In genomic region chr21:26096494-26096893, GRCh38 we compare ENCODE assay signal across 19 cellular contexts.
A peak's percentile ranks its signal among the peaks of the same experiment; 100 is the strongest.
DNase-seq lines count a peak whose midpoint lies in the region; ATAC-seq, FAIRE-seq and TF ChIP-seq lines count a peak whose summit lies in the region.
"Had no signal": no experiment of that assay in that cellular context is flagged by ENCODE, and none has a peak within 500 bp of the region (broad histone marks: within the 10 kb centered on the region; RNA-seq: fewer than 3 reads in every experiment).

No MANE protein-coding gene starts in this region.

- intact Hi-C loops in HepG2 (cut with micrococcal nuclease; ENCODE audit: unreplicated experiment): no loop called here
- intact Hi-C loops in Calu3 (cut with micrococcal nuclease; ENCODE audit: unreplicated experiment): no loop called here

- H3K4me3 Mint-ChIP-seq in H9 (no peak overlapping the region), brain (no peak overlapping the region), Calu3 (ENCODE audit: low read depth, unreplicated experiment) (no peak overlapping the region)
- H3K4me3 Mint-ChIP-seq: CD4-positive, CD25-positive, alpha-beta regulatory T cell had no signal

- H3K4me3 ChIP-seq in hepatocyte (no peak overlapping the region), trophoblast cell (ENCODE audit: low read depth, low read length) (no peak overlapping the region), HepG2 (replicated peaks in 1 of 3; ENCODE audit: insufficient read depth in 1 of 3, low read depth in 2 of 3, low read length in 3 of 3) (no peak overlapping the region)
- H3K4me3 ChIP-seq: BLaER1 treated with 17β-estradiol and CSF1 and Interleukin-3, amounts not matched to agents 10 nM and 100 nM; GM23248 had no signal

- H4K20me1 ChIP-seq in H9 (ENCODE audit: control insufficient read depth, insufficient read depth, insufficient read length) (no peaks in the 10 kb centered on the region), hepatocyte (ENCODE audit: insufficient read depth, poor library complexity, severe bottlenecking) (peaks cover 8% of the 10 kb centered on the region), HepG2 (ENCODE audit: insufficient read depth, low read length) (0 out of 2 replicates have a peak, but pooled peaks cover 5% of the 10 kb centered on the region)

- no TSS peak for BruUV-seq in HepG2 (replicated peaks; lab: Mats Ljungman, UMichigan)
- no TSS peak for BruUV-seq in Calu3 (replicated peaks; lab: Mats Ljungman, UMichigan)

- H3K36me3 Mint-ChIP-seq in H9 (ENCODE audit: insufficient read depth in 1 of 3, low read depth in 3 of 3): peaks cover 0 to 4% (median 4%) of the 10 kb centered on the region in 3 experiments; a peak in 3 of 7 replicates
- H3K36me3 Mint-ChIP-seq in brain: peaks cover 40% of the 10 kb centered on the region
- H3K36me3 Mint-ChIP-seq in Calu3 (ENCODE audit: insufficient read depth, unreplicated experiment): peaks cover 4% of the 10 kb centered on the region
- H3K36me3 Mint-ChIP-seq: CD4-positive, CD25-positive, alpha-beta regulatory T cell had no signal

- H3K18ac ChIP-seq in H9 (ENCODE audit: insufficient read length, low read depth, low read length) (no peak overlapping the region), trophoblast cell (ENCODE audit: low read length) (no peak overlapping the region)

- no peak overlapping the region for H4K12ac ChIP-seq in trophoblast cell (ENCODE audit: low read depth, low read length)

- DNase-seq in H9 (no peak), hepatocyte (ENCODE audit: low spot score) (no peak), trophoblast cell (no peak), HepG2 (ENCODE audit: low spot score) (no peak), Calu3 (no peak)
- DNase-seq: 8988T; ACHN; CD4-positive, CD25-positive, alpha-beta regulatory T cell; DMS79 treated with DMSO at 0.1 percent for 48 hours; EL; GM23248; H7; IMR-90 had no signal

- no peak for FAIRE-seq in HepG2 (lab: Jason Lieb, UNC)
- FAIRE-seq: G401.6, GM12891 had no signal

- H3K9me3 Mint-ChIP-seq in H9 (no peaks in the 10 kb centered on the region), brain (no peaks in the 10 kb centered on the region), Calu3 (ENCODE audit: low read depth, unreplicated experiment) (no peaks in the 10 kb centered on the region)
- H3K9me3 Mint-ChIP-seq: CD4-positive, CD25-positive, alpha-beta regulatory T cell had no signal

- no peak overlapping the region for H4K91ac ChIP-seq in H9 (ENCODE audit: insufficient read length, low read depth, low read length)
- H4K91ac ChIP-seq in trophoblast cell (ENCODE audit: low read depth, low read length): no peak overlapping the region

- H2BK20ac ChIP-seq in H9 (ENCODE audit: low read depth, low read length, poor library complexity, severe bottlenecking): no peak overlapping the region

- H3K4ac ChIP-seq in H9 (ENCODE audit: low read depth, low read length) (no peak overlapping the region), trophoblast cell (ENCODE audit: low read depth, low read length) (no peak overlapping the region)

- H2BK5ac ChIP-seq in H9 (ENCODE audit: insufficient read length, low read length) (no peak overlapping the region), trophoblast cell (ENCODE audit: low read depth, low read length, poor library complexity) (no peak overlapping the region)

- no peaks in the 10 kb centered on the region for H3K27me3 Mint-ChIP-seq in H9 (ENCODE audit: low read depth)
- H3K27me3 Mint-ChIP-seq in brain: no peaks in the 10 kb centered on the region
- H3K27me3 Mint-ChIP-seq in Calu3 (ENCODE audit: unreplicated experiment): no peaks in the 10 kb centered on the region
- H3K27me3 Mint-ChIP-seq: CD4-positive, CD25-positive, alpha-beta regulatory T cell had no signal

- H2BK15ac ChIP-seq in H9 (ENCODE audit: low read depth, low read length): no peak overlapping the region

- no peak overlapping the region for H3K56ac ChIP-seq in H9 (ENCODE audit: insufficient read length, low read depth, low read length)

- H3K9me3 ChIP-seq in H9 (ENCODE audit: control insufficient read depth, low read depth, low read length) (no peaks in the 10 kb centered on the region), hepatocyte (ENCODE audit: low read depth) (no peaks in the 10 kb centered on the region), trophoblast cell (ENCODE audit: insufficient read depth, low read depth, low read length) (no peaks in the 10 kb centered on the region), HepG2 (ENCODE audit: low read length) (no peaks in the 10 kb centered on the region)

- H3K9ac ChIP-seq in H9 (ENCODE audit: extremely low read depth, insufficient read length, low read length) (no peak overlapping the region), trophoblast cell (ENCODE audit: low read length) (no peak overlapping the region), HepG2 (ENCODE audit: insufficient read depth, low read depth, low read length) (no peak overlapping the region)
- H3K9ac ChIP-seq: BLaER1 treated with 17β-estradiol and CSF1 and Interleukin-3, amounts not matched to agents 10 nM and 100 nM; GM23248 had no signal

- in situ Hi-C loops in HepG2 (cut with HindIII; ENCODE audit: extremely low pct_ligation_motif_present, low pct_unique_long_range_greater_than_20kb): no loop called here

- POLR2A ChIA-PET in HepG2 (lab: Yijun Ruan, JAX): no interaction called here

- WGBS in H9 (ENCODE audit: extremely low coverage, insufficient read length, low lambda C conversion rate): no CpG with 5 or more reads among the region's 10 CpGs
- WGBS in hepatocyte (ENCODE audit: low lambda C conversion rate, missing lambda C conversion rate): 88% methylated on average over 10 of the region's 10 CpGs
- whole genome bisulfite sequencing in trophoblast cell (ENCODE audit: extremely low coverage, insufficient coverage, insufficient read length): no CpG with 5 or more reads among the region's 10 CpGs
- 55% methylated on average over 10 of the region's 10 CpGs for WGBS in HepG2 (ENCODE audit: low lambda C conversion rate)

- H3K36me3 ChIP-seq in hepatocyte (replicated peaks; ENCODE audit: insufficient read depth, low read depth) (no peaks in the 10 kb centered on the region), trophoblast cell (ENCODE audit: control insufficient read depth in 1 of 2, insufficient read depth in 2 of 2, low read length in 2 of 2) (no peaks in the 10 kb centered on the region), HepG2 (replicated peaks in 1 of 2; ENCODE audit: control insufficient read depth in 1 of 2, insufficient read depth in 2 of 2, low read length in 2 of 2) (no peaks in the 10 kb centered on the region)

- peaks cover 10% of the 10 kb centered on the region for H3K79me1 ChIP-seq in H9 (ENCODE audit: insufficient read depth, low read depth, low read length, poor library complexity, severe bottlenecking)
- H3K79me1 ChIP-seq in trophoblast cell (ENCODE audit: low read length): peaks cover 5% of the 10 kb centered on the region

- H2AK5ac ChIP-seq in H9 (ENCODE audit: insufficient read length, low read length) (no peak overlapping the region), trophoblast cell (ENCODE audit: low read length) (no peak overlapping the region)

- H3K9me2 ChIP-seq in hepatocyte (replicated peaks; ENCODE audit: insufficient read depth): no peaks in the 10 kb centered on the region

- TF ChIP-seq EP300 in HepG2 (IDR thresholded peaks at IDR 0.05; ENCODE audit: low read depth in 2 of 2, low read length in 2 of 2) (no peak), HepG2 (CRISPR knock-in tag; IDR thresholded peaks at IDR 0.05; ENCODE audit: borderline replicate concordance) (no peak)

- H2BK12ac ChIP-seq in H9 (ENCODE audit: insufficient read length, low read depth, low read length) (no peak overlapping the region), trophoblast cell (ENCODE audit: low read length) (no peak overlapping the region)

- no peak overlapping the region for H3K14ac ChIP-seq in H9 (ENCODE audit: insufficient read depth, low read length)
- H3K14ac ChIP-seq in trophoblast cell (ENCODE audit: low read length): no peak overlapping the region

- H3K4me1 ChIP-seq in H9 (ENCODE audit: insufficient read depth, low read length) (peaks cover 9% of the 10 kb centered on the region), hepatocyte (ENCODE audit: insufficient read depth) (peaks cover 4% of the 10 kb centered on the region), trophoblast cell (ENCODE audit: control insufficient read depth in 1 of 2, insufficient read depth in 2 of 2, low read length in 2 of 2) (peaks cover 10 to 11% of the 10 kb centered on the region in 2 experiments), HepG2 (ENCODE audit: insufficient read depth, low read length) (no peaks in the 10 kb centered on the region)

- CTCF ChIA-PET in HepG2 (lab: Yijun Ruan, JAX; ENCODE audit: low intra/inter-chr PET ratio, low total read pairs): no interaction called here
- CTCF ChIA-PET in Calu3 (lab: Charles Lee): no interaction called here

- H3K27me3 ChIP-seq in H9 (ENCODE audit: insufficient read depth, low read length): no peaks in the 10 kb centered on the region
- no peaks in the 10 kb centered on the region for H3K27me3 ChIP-seq in hepatocyte
- H3K27me3 ChIP-seq in trophoblast cell (ENCODE audit: insufficient read depth, low read length): no peaks in the 10 kb centered on the region
- no peaks in the 10 kb centered on the region for H3K27me3 ChIP-seq in HepG2 (ENCODE audit: control insufficient read depth in 1 of 2, insufficient read depth in 2 of 2, low read length in 2 of 2)
- H3K27me3 ChIP-seq: BLaER1 treated with 17β-estradiol and CSF1 and Interleukin-3, amounts not matched to agents 10 nM and 100 nM had no signal

- H3K27ac Mint-ChIP-seq in H9 (peak overlapping the region; percentile 52 to 95 (median 64); a peak in 6 of 7 replicates), brain (peak overlapping the region in 4 of 5 experiments; percentile 81 to 89 (median 86)), Calu3 (ENCODE audit: unreplicated experiment) (no peak overlapping the region)
- H3K27ac Mint-ChIP-seq: CD4-positive, CD25-positive, alpha-beta regulatory T cell had no signal

- no peak for ATAC-seq in HepG2
- no peak for ATAC-seq in HG02610 (IDR thresholded peaks at IDR 0.05; ENCODE audit: unreplicated experiment)
- ATAC-seq in HG03442 (IDR thresholded peaks at IDR 0.05; ENCODE audit: unreplicated experiment): no peak

- no peak overlapping the region for H3K23ac ChIP-seq in H9 (ENCODE audit: insufficient read length, low read depth, low read length)
- no peak overlapping the region for H3K23ac ChIP-seq in trophoblast cell (ENCODE audit: low read length)

- no peak overlapping the region for H2AFZ ChIP-seq in H9 (ENCODE audit: low read length)
- no peak overlapping the region for H2AFZ ChIP-seq in hepatocyte
- H2AFZ ChIP-seq in trophoblast cell (ENCODE audit: insufficient read depth, low read length, poor library complexity): no peak overlapping the region
- H2AFZ ChIP-seq in HepG2 (ENCODE audit: low read length): no peak overlapping the region
- H2AFZ ChIP-seq: GM23248 had no signal

- H3K4me1 Mint-ChIP-seq in H9: peaks cover 43 to 48% of the 10 kb centered on the region in 2 experiments
- H3K4me1 Mint-ChIP-seq in brain: peaks cover 85% of the 10 kb centered on the region
- H3K4me1 Mint-ChIP-seq in Calu3 (ENCODE audit: low read depth, unreplicated experiment): peaks cover 2% of the 10 kb centered on the region

- H3K27ac ChIP-seq in H9 (ENCODE audit: insufficient read length, low read depth, low read length): no peak overlapping the region
- H3K27ac ChIP-seq in hepatocyte: peak overlapping the region; percentile 29
- H3K27ac ChIP-seq in trophoblast cell (ENCODE audit: low read depth, low read length): peak overlapping the region; percentile 13
- no peak overlapping the region for H3K27ac ChIP-seq in HepG2 (ENCODE audit: extremely low read length, insufficient read depth, low read length)
- H3K27ac ChIP-seq: BLaER1 treated with 17β-estradiol and CSF1 and Interleukin-3, amounts not matched to agents 10 nM and 100 nM; GM23248 had no signal

- no peak for TF ChIP-seq POLR2A in HepG2 (IDR thresholded peaks at IDR 0.05; ENCODE audit: insufficient read depth in 1 of 2, low read depth in 2 of 2, low read length in 2 of 2)

- no peak for TF ChIP-seq CTCF in H9 (conservative IDR thresholded peaks at IDR 0.05)
- TF ChIP-seq CTCF in brain (conservative IDR thresholded peaks at IDR 0.05): no peak
- no peak for TF ChIP-seq CTCF in hepatocyte (IDR thresholded peaks at IDR 0.05; ENCODE audit: poor library complexity)
- TF ChIP-seq CTCF in HepG2 (CRISPR knock-in tag; IDR thresholded peaks at IDR 0.05): no peak
- no peak for TF ChIP-seq CTCF in Calu3 (IDR thresholded peaks at IDR 0.05; ENCODE audit: unreplicated experiment)

- no peak overlapping the region for H4K5ac ChIP-seq in H9 (ENCODE audit: insufficient read length, low read depth, low read length)

- H2BK120ac ChIP-seq in H9 (ENCODE audit: low read depth, low read length, poor library complexity, severe bottlenecking): no peak overlapping the region
- H2BK120ac ChIP-seq in trophoblast cell (ENCODE audit: insufficient read depth, low read length, poor library complexity): no peak overlapping the region

- TF ChIP-seq RAD21 in HepG2 (CRISPR knock-in tag; IDR thresholded peaks at IDR 0.05): no peak

- H3T11ph ChIP-seq in H9 (ENCODE audit: low read length): no peak overlapping the region

- no peak overlapping the region for H3K4me2 ChIP-seq in H9 (ENCODE audit: insufficient read depth, insufficient read length, low read length)
- no peak overlapping the region for H3K4me2 ChIP-seq in hepatocyte
- no peak overlapping the region for H3K4me2 ChIP-seq in trophoblast cell (ENCODE audit: low read length)
- H3K4me2 ChIP-seq in HepG2 (ENCODE audit: low read depth, low read length): no peak overlapping the region
- H3K4me2 ChIP-seq: BLaER1 treated with 17β-estradiol and CSF1 and Interleukin-3, amounts not matched to agents 10 nM and 100 nM had no signal

- H3K79me2 ChIP-seq in H9 (ENCODE audit: insufficient read depth, low read length) (peaks cover 23% of the 10 kb centered on the region), hepatocyte (peaks cover 71% of the 10 kb centered on the region), trophoblast cell (ENCODE audit: control insufficient read depth, insufficient read depth, low read length, poor library complexity) (no peaks in the 10 kb centered on the region), HepG2 (ENCODE audit: insufficient read depth, low read length) (peaks cover 1% of the 10 kb centered on the region)

- H4K8ac ChIP-seq in H9 (replicated peaks; ENCODE audit: insufficient read length, low read depth, low read length) (no peak overlapping the region), trophoblast cell (ENCODE audit: low read depth, low read length) (no peak overlapping the region)

- H3K23me2 ChIP-seq in H9 (ENCODE audit: insufficient read length, low read depth, low read length, poor library complexity, severe bottlenecking): no peaks in the 10 kb centered on the region

Comparison
In these comparisons a context has a peak if more than half of its experiments do, and no peak if none do; other contexts are left out.
1. H3K27ac ChIP-seq: peak in hepatocyte (single experiment) and trophoblast cell (single experiment); none in H9 (single experiment) and HepG2 (single experiment).